Comparison of ENCODE assay signal across 1 cellular context in the genomic region with DNA sequence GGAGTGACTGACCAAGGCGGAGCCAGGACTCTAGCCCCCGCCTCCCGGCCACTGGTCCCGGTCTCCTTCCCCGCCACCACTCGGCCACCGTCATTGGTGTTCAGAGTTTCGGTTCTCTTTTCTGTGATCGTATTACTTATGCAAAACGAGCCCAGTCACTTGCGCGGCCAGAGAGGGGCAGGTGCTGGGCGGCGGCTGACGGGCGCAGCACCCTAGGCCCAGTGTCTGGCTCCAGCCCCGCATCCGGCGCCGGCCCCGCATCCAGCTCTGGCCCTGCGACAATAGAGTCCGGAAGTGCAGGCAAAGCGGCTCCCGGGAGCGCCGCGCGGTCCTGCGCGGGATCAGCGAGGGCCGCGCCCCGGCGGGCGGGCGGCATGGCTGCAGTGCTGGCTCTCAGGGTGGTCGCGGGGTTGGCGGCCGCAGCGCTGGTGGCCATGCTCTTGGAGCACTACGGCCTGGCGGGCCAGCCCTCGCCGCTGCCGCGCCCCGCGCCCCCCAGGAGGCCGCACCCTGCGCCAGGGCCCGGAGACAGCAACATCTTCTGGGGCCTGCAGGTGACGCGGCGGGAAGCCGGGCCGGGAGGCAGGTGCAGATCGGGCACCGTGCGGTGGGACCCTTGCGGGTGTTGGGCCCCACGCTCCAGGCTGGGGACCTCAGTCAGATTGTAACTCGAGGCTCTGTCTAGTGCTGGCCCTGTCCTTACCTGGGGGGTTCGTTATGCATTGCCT.
TF ChIP-seq lines count a peak whose summit lies in the region.

TMEM62 (plus strand) TSS at position 158 of the 728 bp plus-strand sequence; CDS start at position 375, 217 bp downstream.

TF ChIP-seq in neural cell, 6 proteins besides CTCF, POLR2A, EP300 and RAD21 (continued from another document):
- TF ChIP-seq MXI1 (conservative IDR thresholded peaks at IDR 0.05; ENCODE audit: poor library complexity, severe bottlenecking) (peak; percentile 52), EZH2 (IDR thresholded peaks at IDR 0.05; ENCODE audit: borderline replicate concordance, insufficient read depth, low read length, poor library complexity, severe bottlenecking) (no peak), POLR2AphosphoS5 (IDR thresholded peaks at IDR 0.05) (peak; percentile 2)
